Comparison of ENCODE assay signal across 16 cellular contexts in the genomic region with DNA sequence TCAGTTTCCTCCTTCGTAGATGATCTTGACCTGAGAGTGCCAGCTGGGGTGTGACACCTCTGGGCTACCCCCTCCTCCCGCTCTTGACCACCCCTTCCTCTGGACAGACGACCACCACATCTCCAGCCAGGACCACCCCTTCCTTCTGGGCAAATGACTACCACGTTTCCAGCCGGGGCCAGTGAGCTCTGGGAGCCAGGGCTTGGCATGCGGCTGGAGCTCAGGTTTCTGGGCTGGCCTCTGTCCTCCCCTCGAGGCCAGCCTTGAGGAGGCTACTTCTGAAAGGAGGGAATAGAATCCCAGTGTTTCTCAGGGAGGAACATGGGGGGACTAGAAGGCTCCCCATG.
"Had no signal": no experiment of that assay in that cellular context is flagged by ENCODE, and none has a peak within 500 bp of the region (broad histone marks: within the 10 kb centered on the region; RNA-seq: fewer than 3 reads in every experiment).

No MANE protein-coding gene starts in this region.

- H3K27me3 Mint-ChIP-seq: activated CD4-positive, alpha-beta memory T cell treated with anti-CD3 and anti-CD28 coated beads for 36 hours; activated naive CD8-positive, alpha-beta T cell; dendritic cell treated with granulocyte-macrophage colony-stimulating factor and Interleukin-4, amounts not matched to agents 40 ng/mL and 50 ng/mL, for 4 days; effector memory CD8-positive, alpha-beta T cell; naive thymus-derived CD8-positive, alpha-beta T cell; T-helper 17 cell had no signal

- H3K9me3 ChIP-seq: psoas muscle, right lobe of liver, vagina had no signal

- H3K36me3 Mint-ChIP-seq: activated CD4-positive, alpha-beta memory T cell treated with anti-CD3 and anti-CD28 coated beads for 36 hours; activated naive CD8-positive, alpha-beta T cell had no signal

- H3K27ac Mint-ChIP-seq: activated CD4-positive, alpha-beta memory T cell treated with anti-CD3 and anti-CD28 coated beads for 36 hours; activated naive CD8-positive, alpha-beta T cell; dendritic cell treated with granulocyte-macrophage colony-stimulating factor and Interleukin-4, amounts not matched to agents 40 ng/mL and 50 ng/mL, for 4 days; effector memory CD8-positive, alpha-beta T cell; T-helper 17 cell had no signal

- H3K27me3 ChIP-seq: brain microvascular endothelial cell, right lobe of liver, vagina had no signal

- H3K4me1 Mint-ChIP-seq: T-helper 17 cell had no signal

- H3K9me3 Mint-ChIP-seq: activated CD4-positive, alpha-beta memory T cell treated with anti-CD3 and anti-CD28 coated beads for 36 hours; dendritic cell treated with granulocyte-macrophage colony-stimulating factor and Interleukin-4, amounts not matched to agents 40 ng/mL and 50 ng/mL, for 4 days; effector memory CD8-positive, alpha-beta T cell; naive thymus-derived CD8-positive, alpha-beta T cell had no signal

- H3K4me1 ChIP-seq: psoas muscle, right lobe of liver, vagina had no signal

- H3K36me3 ChIP-seq: brain microvascular endothelial cell, right lobe of liver, vagina had no signal

- H3K27ac ChIP-seq: brain microvascular endothelial cell, psoas muscle, right lobe of liver, vagina had no signal

- H3K4me3 Mint-ChIP-seq: activated CD4-positive, alpha-beta memory T cell treated with anti-CD3 and anti-CD28 coated beads for 36 hours; activated naive CD8-positive, alpha-beta T cell; dendritic cell treated with granulocyte-macrophage colony-stimulating factor and Interleukin-4, amounts not matched to agents 40 ng/mL and 50 ng/mL, for 4 days; effector memory CD8-positive, alpha-beta T cell; naive thymus-derived CD8-positive, alpha-beta T cell; T-helper 17 cell had no signal

- DNase-seq: activated CD4-positive, alpha-beta memory T cell treated with anti-CD3 and anti-CD28 coated beads for 36 hours; brain microvascular endothelial cell; effector memory CD8-positive, alpha-beta T cell; hippocampal formation; kidney glomerular epithelial cell; nucleus accumbens; stimulated activated CD4-positive, alpha-beta T cell treated with anti-CD3 and anti-CD28 coated beads, Interleukin-12 subunit alpha, Interleukin-12 subunit beta, amount 100 ng/mL, for 4 hours; stimulated activated naive CD4-positive, alpha-beta T cell treated with Interleukin-2 at 50 U/mL for 16 hours had no signal

- H3K4me3 ChIP-seq: lung, psoas muscle, right lobe of liver, vagina had no signal
